In the genomic region with DNA sequence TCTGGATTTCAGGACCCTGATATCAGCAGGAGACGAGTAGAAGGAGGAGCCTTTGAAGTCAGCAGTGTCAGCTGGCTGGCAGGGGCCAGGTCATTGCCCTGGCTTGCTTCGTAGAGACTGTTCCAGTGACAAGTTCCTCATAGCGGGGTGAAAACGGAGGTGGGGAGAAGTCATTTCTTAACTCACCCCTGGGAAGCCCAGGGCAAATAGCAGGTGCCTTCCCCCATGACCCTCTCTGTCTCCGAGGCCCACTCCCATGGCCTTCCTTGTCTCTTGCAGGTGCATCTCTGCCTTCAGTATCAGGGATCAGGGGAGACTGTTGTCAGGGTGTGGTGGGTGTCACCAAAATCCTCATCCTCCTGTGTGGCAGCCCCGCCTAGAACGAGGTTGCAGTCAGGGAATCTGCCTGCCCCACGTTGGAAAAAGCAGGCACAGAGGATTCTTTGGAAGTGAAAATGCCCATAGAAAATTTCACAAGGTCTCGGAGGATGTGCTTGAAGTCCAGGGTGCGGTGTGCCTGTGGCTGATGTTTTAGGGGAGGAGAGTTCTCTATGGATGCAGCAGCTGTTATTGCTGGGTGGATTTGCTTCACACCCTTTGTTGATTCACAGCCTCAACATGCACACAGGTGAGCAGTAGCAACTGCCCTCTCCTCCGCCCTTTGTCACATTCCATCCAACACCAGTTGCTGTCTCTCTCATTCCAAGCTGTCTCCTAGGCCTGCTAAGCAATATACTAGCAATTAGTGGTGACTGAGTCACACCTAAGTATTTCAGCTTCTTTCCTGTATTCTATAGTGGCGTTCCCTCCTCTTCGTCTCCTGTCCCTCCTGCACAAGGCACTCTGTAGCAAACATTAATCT, we compare ENCODE assay signal across 19 cellular contexts.
DNase-seq lines count a peak whose midpoint lies in the region; ATAC-seq, FAIRE-seq and TF ChIP-seq lines count a peak whose summit lies in the region.
"Had no signal": no experiment of that assay in that cellular context is flagged by ENCODE, and none has a peak within 500 bp of the region (broad histone marks: within the 10 kb centered on the region; RNA-seq: fewer than 3 reads in every experiment).

No MANE protein-coding gene starts in this region.

- DNase-seq in activated CD8-positive, alpha-beta memory T cell treated with anti-CD3 and anti-CD28 coated beads, Interleukin-2, amount 50 U/mL, for 48 hours, result peak; percentile 22
- DNase-seq in activated CD8-positive, alpha-beta memory T cell treated with anti-CD3 and anti-CD28 coated beads for 24 hours, result no peak
- peak; percentile 97 for DNase-seq in SW480 (ENCODE audit: low spot score)
- peak; percentile 15 for DNase-seq in left lobe of liver (ENCODE audit: low spot score)
- peak; percentile 8 for DNase-seq in urothelium cell line (ENCODE audit: low spot score)
- DNase-seq in NCI-H69 (lab: John Stamatoyannopoulos, UW), result no peak
- DNase-seq in ovary, result no peak
- no peak for DNase-seq in transverse colon
- DNase-seq: activated B cell treated with CpG ODN at 0.5 μM for 24 hours; activated CD8-positive, alpha-beta T cell treated with anti-CD3 and anti-CD28 coated beads, Interleukin-2, amount 10 ng/mL, durations not matched to agents 7 days and 5 days; activated naive CD8-positive, alpha-beta T cell treated with anti-CD3 and anti-CD28 coated beads, Interleukin-2, amount 50 U/mL, for 24 hours; C1 segment of cervical spinal cord; NCI-H1105 treated with DMSO at 0.1 percent for 48 hours; NCI-H524 treated with DMSO at 0.1 percent for 48 hours; stimulated activated CD4-positive, alpha-beta T cell treated with anti-CD3 and anti-CD28 coated beads, Interleukin-2, amount 100 ng/mL, for 24 hours; stimulated activated naive CD8-positive, alpha-beta T cell treated with anti-CD3 and anti-CD28 coated beads, Interleukin-15, Interleukin-2, amounts not matched to agents 100 U/mL and 50 U/mL, for 24 hours; upper lobe of left lung had no signal

- H3K4me3 ChIP-seq in ovary (no peak overlapping the region), transverse colon (no peak overlapping the region)
- H3K4me3 ChIP-seq: upper lobe of left lung had no signal

- H3K27ac ChIP-seq in ovary (no peak overlapping the region), transverse colon (no peak overlapping the region)
- H3K27ac ChIP-seq: upper lobe of left lung had no signal

- TF ChIP-seq CTCF in ovary (IDR thresholded peaks at IDR 0.05) (no peak), transverse colon (IDR thresholded peaks at IDR 0.05) (no peak)

- H3K36me3 ChIP-seq in ovary (no peaks in the 10 kb centered on the region), transverse colon (no peaks in the 10 kb centered on the region)
- H3K36me3 ChIP-seq: upper lobe of left lung had no signal

- H3K4me1 ChIP-seq in ovary (ENCODE audit: insufficient read depth) (no peaks in the 10 kb centered on the region), transverse colon (no peaks in the 10 kb centered on the region)

- WGBS in ovary, 3 donors, result 85 to 90% (median 86%) methylated on average over 13 of the region's 13 CpGs
- 73 to 74% methylated on average over 8 to 13 of the region's 13 CpGs for WGBS in transverse colon (ENCODE audit: low coverage in 1 of 2), 2 donors

- H3K27me3 ChIP-seq in ovary (no peaks in the 10 kb centered on the region), transverse colon (peaks cover 3% of the 10 kb centered on the region)
- H3K27me3 ChIP-seq: upper lobe of left lung had no signal

- intact Hi-C loops in ovary (cut with DNase I) (loop anchor here in 2 of 4 donors (10.0 kb wide), 2 partner anchors 197 to 427 kb away; no protein-coding TSS in a partner anchor), transverse colon (cut with DNase I; ENCODE audit: low total_unique reads) (no loop called here)

- no peak for ATAC-seq in left lobe of liver
- ATAC-seq: activated CD8-positive, alpha-beta T cell treated with anti-CD3 and anti-CD28 coated beads, Interleukin-2, amount 10 ng/mL, durations not matched to agents 7 days and 5 days; activated naive CD8-positive, alpha-beta T cell treated with anti-CD3 and anti-CD28 coated beads, Interleukin-2, amount 50 U/mL, for 24 hours; stimulated activated naive CD8-positive, alpha-beta T cell treated with anti-CD3 and anti-CD28 coated beads, Interleukin-15, Interleukin-2, amounts not matched to agents 100 U/mL and 50 U/mL, for 24 hours had no signal

- TF ChIP-seq POLR2A in ovary (IDR thresholded peaks at IDR 0.05) (no peak), transverse colon (IDR thresholded peaks at IDR 0.05) (no peak)

- H3K9me3 ChIP-seq in ovary, result no peaks in the 10 kb centered on the region
- no peaks in the 10 kb centered on the region for H3K9me3 ChIP-seq in transverse colon
- H3K9me3 ChIP-seq: upper lobe of left lung had no signal

- TF ChIP-seq EP300 in ovary (IDR thresholded peaks at IDR 0.05) (no peak), transverse colon (IDR thresholded peaks at IDR 0.05; ENCODE audit: low read depth) (no peak)

- in situ Hi-C loops in transverse colon (cut with MboI; ENCODE audit: low pct_ligation_motif_present in 1 of 4, low pct_unique_long_range_greater_than_20kb in 1 of 4, low sequenced_read_pairs in 3 of 4), result no loop called here

- FAIRE-seq in urothelium cell line (lab: Jason Lieb, UNC), result peak; percentile 5
- FAIRE-seq: G401.6, HTR-8/SVneo had no signal

Comparison
In these comparisons a context has a peak if more than half of its experiments do, and no peak if none do; other contexts are left out.
1. DNase-seq: peak in activated CD8-positive, alpha-beta memory T cell treated with anti-CD3 and anti-CD28 coated beads, Interleukin-2, amount 50 U/mL, for 48 hours (single experiment), SW480 (single experiment), left lobe of liver (single experiment) and urothelium cell line (single experiment); none in activated CD8-positive, alpha-beta memory T cell treated with anti-CD3 and anti-CD28 coated beads for 24 hours (single experiment), NCI-H69 (single experiment), ovary (0 of 5) and transverse colon (single experiment).